Comparison of ENCODE assay signal across 8 cellular contexts in genomic region chr12:82686223-82687019, GRCh38. TPM values are rescaled to one million over a fixed set of nuclear protein-coding genes. Genes with fewer than 3 reads are reported as not detected.
DNase-seq lines count a peak whose midpoint lies in the region; ATAC-seq, FAIRE-seq and TF ChIP-seq lines count a peak whose summit lies in the region.

Gene TMTC2 (plus strand): TSS chr12:82686906.

- H3K4me1 ChIP-seq in CD8-positive, alpha-beta memory T cell (ENCODE audit: insufficient read depth, low read length): peaks cover 8% of the 10 kb centered on the region
- H3K4me1 ChIP-seq in H1 (replicated peaks in 1 of 4; ENCODE audit: control insufficient read depth in 3 of 4, insufficient read depth in 4 of 4, low read length in 3 of 4) (peaks cover 0 to 7% (median 5%) of the 10 kb centered on the region in 4 experiments; a peak in 3 of 7 replicates), mesendoderm (ENCODE audit: control insufficient read depth, low read depth, low read length) (peaks cover 5% of the 10 kb centered on the region)

- H3K4me2 ChIP-seq in H1 (ENCODE audit: insufficient read depth in 1 of 2, low read depth in 2 of 2, low read length in 2 of 2) (peak within 1 kb of the TSS; percentile 85 to 86), mesendoderm (ENCODE audit: low read length) (peak within 1 kb of the TSS; percentile 95)

- peaks cover 0 to 1% of the 10 kb centered on the region in 2 experiments for H4K20me1 ChIP-seq in H1 (replicated peaks in 1 of 2; ENCODE audit: control insufficient read depth in 1 of 2, insufficient read depth in 2 of 2, low read length in 2 of 2)

- H2BK120ac ChIP-seq in H1 (replicated peaks; ENCODE audit: low read depth, low read length): no peak within 1 kb of the TSS
- H2BK120ac ChIP-seq in mesendoderm (ENCODE audit: low read depth, low read length): no peak within 1 kb of the TSS

- H3K4ac ChIP-seq in H1 (replicated peaks; ENCODE audit: insufficient read length, low read depth, low read length) (no peak within 1 kb of the TSS), mesendoderm (ENCODE audit: low read depth, low read length) (peak within 1 kb of the TSS; percentile 6)

- no peaks in the 10 kb centered on the region for H3K79me2 ChIP-seq in H1 (ENCODE audit: control insufficient read depth in 1 of 2, insufficient read depth in 2 of 2, low read length in 2 of 2)
- peaks cover 2% of the 10 kb centered on the region for H3K79me2 ChIP-seq in mesendoderm (ENCODE audit: control insufficient read depth, insufficient read depth, low read length)

- no peak for TF ChIP-seq RAD21 in H1 (IDR thresholded peaks at IDR 0.05 in 1 of 2, conservative IDR thresholded peaks at IDR 0.05 in 1 of 2; ENCODE audit: low read depth in 2 of 2, low read length in 2 of 2)

- peaks cover 0 to 11% (median 0%) of the 10 kb centered on the region in 3 donors for H3K36me3 Mint-ChIP-seq in CD8-positive, alpha-beta memory T cell
- no peaks in the 10 kb centered on the region for H3K36me3 Mint-ChIP-seq in activated CD8-positive, alpha-beta memory T cell treated with anti-CD3 and anti-CD28 coated beads, Interleukin-2, amount 10 ng/mL, durations not matched to agents 7 days and 5 days

- FAIRE-seq in H1 (lab: Jason Lieb, UNC): no peak

- H2AFZ ChIP-seq in H1 (ENCODE audit: low read length): peak within 1 kb of the TSS; percentile 91

- H2BK15ac ChIP-seq in H1 (ENCODE audit: low read length) (no peak within 1 kb of the TSS), mesendoderm (replicated peaks; ENCODE audit: low read depth) (no peak within 1 kb of the TSS)

- TF ChIP-seq POLR2A in H1 (IDR thresholded peaks at IDR 0.05; ENCODE audit: control extremely low read depth in 1 of 2, low read depth in 2 of 2, low read length in 2 of 2): no peak; a peak in 1 of 3 replicates

- peak within 1 kb of the TSS; percentile 5; the same call in 1 of the 2 replicates for H2BK12ac ChIP-seq in H1 (ENCODE audit: low read depth, low read length)

- no peak for TF ChIP-seq CTCF in GM20000 (IDR thresholded peaks at IDR 0.05; ENCODE audit: extremely low read depth, missing control alignments)
- no peak for TF ChIP-seq CTCF in H1 (IDR thresholded peaks at IDR 0.05; ENCODE audit: control extremely low read depth in 1 of 3, insufficient read depth in 1 of 3, low read depth in 1 of 3, low read length in 3 of 3)

- TF ChIP-seq EP300 in H1 (IDR thresholded peaks at IDR 0.05; ENCODE audit: borderline replicate concordance in 1 of 2, low read depth in 2 of 2, low read length in 2 of 2): no peak

- H2AK5ac ChIP-seq in H1 (ENCODE audit: low read depth, low read length) (no peak within 1 kb of the TSS), mesendoderm (ENCODE audit: low read length) (no peak within 1 kb of the TSS)

- H3K23ac ChIP-seq in H1 (ENCODE audit: insufficient read length) (no peak within 1 kb of the TSS), mesendoderm (ENCODE audit: low read length) (peak within 1 kb of the TSS; percentile 59)

- H3K27me3 ChIP-seq in CD8-positive, alpha-beta memory T cell (ENCODE audit: insufficient read depth, low read length, poor library complexity, severe bottlenecking): no peaks in the 10 kb centered on the region
- 0 out of 7 replicates have a peak, but pooled peaks cover 0 to 2% (median 0%) of the 10 kb centered on the region in 4 experiments for H3K27me3 ChIP-seq in H1 (replicated peaks in 1 of 4; ENCODE audit: control insufficient read depth in 3 of 4, extremely low read depth in 1 of 4, insufficient read depth in 3 of 4, low read length in 3 of 4)
- no peaks in the 10 kb centered on the region for H3K27me3 ChIP-seq in mesendoderm (ENCODE audit: insufficient read depth, low read length, poor library complexity)

- peak within 1 kb of the TSS; percentile 75 for H3K27ac ChIP-seq in CD8-positive, alpha-beta memory T cell (ENCODE audit: low read depth, low read length)
- peak within 1 kb of the TSS; percentile 43; the same call in 1 of the 2 replicates for H3K27ac ChIP-seq in H1 (ENCODE audit: low read depth, low read length)
- peak within 1 kb of the TSS; percentile 4 for H3K27ac ChIP-seq in mesendoderm (ENCODE audit: low read depth, low read length)

- no peak within 1 kb of the TSS for H2BK20ac ChIP-seq in H1 (ENCODE audit: low read length)

- H3K27ac Mint-ChIP-seq in CD8-positive, alpha-beta memory T cell: peak within 1 kb of the TSS; percentile 94 to 100 (median 96)
- H3K27ac Mint-ChIP-seq in activated CD8-positive, alpha-beta memory T cell treated with anti-CD3 and anti-CD28 coated beads, Interleukin-2, amount 10 ng/mL, durations not matched to agents 7 days and 5 days: peak within 1 kb of the TSS; percentile 86

- WGBS in H1 (ENCODE audit: extremely low coverage in 1 of 2, insufficient coverage in 1 of 2, insufficient read length in 1 of 2, insufficient replicate concordance in 2 of 2, low coverage in 1 of 2, low lambda C conversion rate in 2 of 2, missing lambda C conversion rate in 1 of 2), 2 experiments: 2% methylated on average over 28 of the region's 35 CpGs; no CpG with 5 or more reads in 1 of the 2 experiments
- no CpG with 5 or more reads among the region's 35 CpGs for WGBS in mesendoderm (ENCODE audit: extremely low coverage, insufficient coverage, low lambda C conversion rate)

- peaks cover 10 to 14% of the 10 kb centered on the region in 2 donors for H3K27me3 Mint-ChIP-seq in CD8-positive, alpha-beta memory T cell
- peaks cover 22% of the 10 kb centered on the region for H3K27me3 Mint-ChIP-seq in activated CD8-positive, alpha-beta memory T cell treated with anti-CD3 and anti-CD28 coated beads, Interleukin-2, amount 10 ng/mL, durations not matched to agents 7 days and 5 days

- ATAC-seq in activated CD8-positive, alpha-beta memory T cell treated with anti-CD3 and anti-CD28 coated beads, Interleukin-2, amount 10 ng/mL, durations not matched to agents 7 days and 5 days: peak; percentile 94

- H3K79me1 ChIP-seq in H1 (ENCODE audit: low read depth, low read length): no peaks in the 10 kb centered on the region
- peaks cover 2% of the 10 kb centered on the region for H3K79me1 ChIP-seq in mesendoderm (ENCODE audit: low read length)

- peaks cover 13% of the 10 kb centered on the region for H3K23me2 ChIP-seq in H1 (ENCODE audit: low read depth, low read length)

- H4K91ac ChIP-seq in H1 (replicated peaks; ENCODE audit: insufficient read length, low read length): no peak within 1 kb of the TSS

- no peaks in the 10 kb centered on the region for H3K9me3 Mint-ChIP-seq in CD8-positive, alpha-beta memory T cell
- no peaks in the 10 kb centered on the region for H3K9me3 Mint-ChIP-seq in activated CD8-positive, alpha-beta memory T cell treated with anti-CD3 and anti-CD28 coated beads, Interleukin-2, amount 10 ng/mL, durations not matched to agents 7 days and 5 days (ENCODE audit: low read depth)

- POLR2A ChIA-PET in CD8-positive, alpha-beta memory T cell (lab: Charles Lee): interaction anchor here (1.1 to 1.8 kb wide), 2 partner anchors 328 to 1161 kb away, joined by 3 to 8 read pairs; partner anchors contain the start of genes CCDC59 and METTL25
- POLR2A ChIA-PET in H1 (lab: Charles Lee; ENCODE audit: partially characterized antibody): interaction anchor here (0.6 to 1.3 kb wide), 5 partner anchors 51 to 1996 kb away, joined by 3 to 5 read pairs (median 3); partner anchors contain the start of genes CCDC59 and METTL25

- H3K56ac ChIP-seq in H1 (replicated peaks; ENCODE audit: insufficient read length, low read depth, low read length) (peak within 1 kb of the TSS; percentile 71), mesendoderm (ENCODE audit: low read length) (peak within 1 kb of the TSS; percentile 99)

- no peaks in the 10 kb centered on the region for H3K36me3 ChIP-seq in CD8-positive, alpha-beta memory T cell (ENCODE audit: insufficient read depth, low read length)
- H3K36me3 ChIP-seq in H1 (ENCODE audit: control insufficient read depth in 2 of 4, insufficient read depth in 4 of 4, low read length in 3 of 4): no peaks in the 10 kb centered on the region; a peak in 1 of 8 replicates
- H3K36me3 ChIP-seq in mesendoderm (ENCODE audit: control insufficient read depth, insufficient read depth, low read length): no peaks in the 10 kb centered on the region

- peak within 1 kb of the TSS; percentile 77 for H4K5ac ChIP-seq in H1 (ENCODE audit: insufficient read length, low read depth, low read length)
- no peak within 1 kb of the TSS for H4K5ac ChIP-seq in mesendoderm (ENCODE audit: low read length)

- H3K14ac ChIP-seq in H1 (ENCODE audit: insufficient read length): no peak within 1 kb of the TSS

- H3K4me1 Mint-ChIP-seq in CD8-positive, alpha-beta memory T cell: peaks cover 11 to 27% (median 23%) of the 10 kb centered on the region in 3 donors
- peaks cover 24% of the 10 kb centered on the region for H3K4me1 Mint-ChIP-seq in activated CD8-positive, alpha-beta memory T cell treated with anti-CD3 and anti-CD28 coated beads, Interleukin-2, amount 10 ng/mL, durations not matched to agents 7 days and 5 days

- no peaks in the 10 kb centered on the region for H3K9me3 ChIP-seq in CD8-positive, alpha-beta memory T cell (ENCODE audit: low read length)
- H3K9me3 ChIP-seq in H1 (ENCODE audit: insufficient read depth in 2 of 2, low read depth in 1 of 2, low read length in 1 of 2): no peaks in the 10 kb centered on the region

- H3K4me3 Mint-ChIP-seq in CD8-positive, alpha-beta memory T cell: peak within 1 kb of the TSS; percentile 91 to 99 (median 97)
- peak within 1 kb of the TSS; percentile 90 for H3K4me3 Mint-ChIP-seq in activated CD8-positive, alpha-beta memory T cell treated with anti-CD3 and anti-CD28 coated beads, Interleukin-2, amount 10 ng/mL, durations not matched to agents 7 days and 5 days

- CTCF ChIA-PET in CD8-positive, alpha-beta memory T cell (lab: Charles Lee): interaction anchor here (0.6 to 2.1 kb wide), 14 partner anchors 9 to 491 kb away, joined by 3 to 13 read pairs (median 3); partner anchors contain the start of genes CCDC59 and METTL25
- CTCF ChIA-PET in activated CD8-positive, alpha-beta memory T cell treated with anti-CD3 and anti-CD28 coated beads, Interleukin-2, amount 10 ng/mL, durations not matched to agents 7 days and 5 days (lab: Charles Lee): interaction anchor here (0.7 to 2.2 kb wide), 27 partner anchors 9 to 1140 kb away, joined by 3 to 13 read pairs (median 4); partner anchors contain the start of genes CCDC59 and METTL25
- CTCF ChIA-PET in H1 (lab: Charles Lee; ENCODE audit: partially characterized antibody): interaction anchor here (0.6 to 3.8 kb wide), 74 partner anchors 8 to 1243 kb away, joined by 3 to 30 read pairs (median 4); no protein-coding TSS in a partner anchor

- H2BK5ac ChIP-seq in H1 (ENCODE audit: low read depth, low read length): no peak within 1 kb of the TSS; the same call in 1 of the 2 replicates
- peak within 1 kb of the TSS; percentile 88 for H2BK5ac ChIP-seq in mesendoderm (ENCODE audit: low read length)

- H4K8ac ChIP-seq in H1 (ENCODE audit: extremely low read depth, insufficient read depth, low read length): no peak within 1 kb of the TSS
- no peak within 1 kb of the TSS for H4K8ac ChIP-seq in mesendoderm (ENCODE audit: low read depth, low read length)

- peak within 1 kb of the TSS; percentile 91 for H3K4me3 ChIP-seq in CD8-positive, alpha-beta memory T cell (ENCODE audit: low read length)
- H3K4me3 ChIP-seq in H1 (ENCODE audit: extremely low read depth in 1 of 4, insufficient read depth in 2 of 4, low read depth in 3 of 4, low read length in 4 of 4) (peak within 1 kb of the TSS; percentile 73 to 94 (median 86)), mesendoderm (ENCODE audit: low read length) (peak within 1 kb of the TSS; percentile 93)

- peak; percentile 81 to 91 (median 89) for DNase-seq in CD8-positive, alpha-beta memory T cell
- DNase-seq in GM20000 (ENCODE audit: low spot score) (peak; percentile 94), HS-27A (ENCODE audit: low read depth) (peak; percentile 11), NOMO-1 treated with DMSO at 0.1 percent for 48 hours (lab: John Stamatoyannopoulos, UW; ENCODE audit: unreplicated experiment) (peak; percentile 77), H1 (ENCODE audit: low read depth in 1 of 2, low spot score in 2 of 2) (peak in 1 of 2 experiments; percentile 94), mesendoderm (peak; percentile 92)
- DNase-seq in activated CD8-positive, alpha-beta memory T cell treated with anti-CD3 and anti-CD28 coated beads, Interleukin-2, amount 10 ng/mL, durations not matched to agents 7 days and 5 days: peak; percentile 95
- DNase-seq in stimulated activated CD8-positive, alpha-beta memory T cell treated with anti-CD3 and anti-CD28 coated beads, Interleukin-12 subunit alpha, Interleukin-12 subunit beta, amount 100 ng/mL, for 24 hours (ENCODE audit: extremely low read depth): peak; percentile 74

- H3K18ac ChIP-seq in H1 (ENCODE audit: extremely low read depth, low read length) (peak within 1 kb of the TSS; percentile 95; the same call in 1 of the 2 replicates), mesendoderm (ENCODE audit: low read length) (peak within 1 kb of the TSS; percentile 16)

- H3K9ac ChIP-seq in H1 (replicated peaks in 1 of 4; ENCODE audit: extremely low read depth in 1 of 4, low read depth in 3 of 4, low read length in 3 of 4) (peak within 1 kb of the TSS in 3 of 4 experiments; percentile 43 to 61 (median 54); a peak in 5 of 7 replicates), mesendoderm (ENCODE audit: low read length) (peak within 1 kb of the TSS; percentile 94)

RNA-seq across cellular contexts. Expression of gene TMTC2, which starts in this region (rescaled TPM):
- total RNA-seq in CD8-positive, alpha-beta memory T cell: 1 to 10 TPM; 2.2 to 2.5 TPM
- polyA plus RNA-seq in CD8-positive, alpha-beta memory T cell: 0.13 TPM
- total RNA-seq in activated CD8-positive, alpha-beta memory T cell treated with anti-CD3 and anti-CD28 coated beads, Interleukin-2, amount 10 ng/mL, durations not matched to agents 7 days and 5 days: 1 to 10 TPM; 3.3 to 4.5 TPM
- 3.9 and 4.2 TPM in 2 replicates for total RNA-seq in H1 (2021; fragmentation: NEBNext Ultra II Directional; extraction: Animal tissue kit (Norgen Biotek cat#: 25700))
- 2.3 and 2.7 TPM in 2 replicates for polyA plus RNA-seq in H1 (2011; rRNA removed)
- polyA plus RNA-seq in H1 (2011; cell fraction: cytosol; rRNA removed): 2.8 TPM
- polyA plus RNA-seq in H1 (2011; cell fraction: nucleus; rRNA removed): 5.5 TPM
- 2.4 to 2.9 TPM (median 2.5 TPM) in 4 replicates for polyA plus RNA-seq in H1 (2012, experiment 1 of 2)
- polyA plus RNA-seq in H1 (2012, experiment 2 of 2): 0.59 TPM
- 3.2 TPM for polyA plus RNA-seq in H1 (2013, experiment 1 of 2)
- polyA plus RNA-seq in H1 (2013, experiment 2 of 2): 3.6 TPM
- polyA minus RNA-seq in H1 (2011; rRNA and poly(A)+ RNA removed): 10.5 and 10.8 TPM in 2 replicates
- 3.8 TPM for polyA minus RNA-seq in H1 (2011; cell fraction: cytosol; rRNA and poly(A)+ RNA removed)
- 31.0 TPM for polyA minus RNA-seq in H1 (2011; cell fraction: nucleus; rRNA and poly(A)+ RNA removed)
- 5.0 TPM for polyA plus RNA-seq in mesendoderm (2013, experiment 1 of 2)
- polyA plus RNA-seq in mesendoderm (2013, experiment 2 of 2): 4.7 TPM

Comparison
In these comparisons a context has a peak if more than half of its experiments do, and no peak if none do; other contexts are left out.
1. H3K27ac ChIP-seq: peak in every context shown above with its lines; median percentile 75 in CD8-positive, alpha-beta memory T cell; 43 in H1; 4 in mesendoderm.